In genomic region chr4:156953951-156954350, GRCh38 we compare ENCODE assay signal across 1 cellular context.
TF ChIP-seq lines count a peak whose summit lies in the region.

No MANE protein-coding gene starts in this region.

TF ChIP-seq in IMR-90, 13 proteins besides CTCF, POLR2A, EP300 and RAD21 (continued from another document):
- no peak for TF ChIP-seq MXI1 (IDR thresholded peaks at IDR 0.05; ENCODE audit: borderline replicate concordance, low read depth, low read length)
